ENCODE assay signal across 1 cellular context in the genomic region with DNA sequence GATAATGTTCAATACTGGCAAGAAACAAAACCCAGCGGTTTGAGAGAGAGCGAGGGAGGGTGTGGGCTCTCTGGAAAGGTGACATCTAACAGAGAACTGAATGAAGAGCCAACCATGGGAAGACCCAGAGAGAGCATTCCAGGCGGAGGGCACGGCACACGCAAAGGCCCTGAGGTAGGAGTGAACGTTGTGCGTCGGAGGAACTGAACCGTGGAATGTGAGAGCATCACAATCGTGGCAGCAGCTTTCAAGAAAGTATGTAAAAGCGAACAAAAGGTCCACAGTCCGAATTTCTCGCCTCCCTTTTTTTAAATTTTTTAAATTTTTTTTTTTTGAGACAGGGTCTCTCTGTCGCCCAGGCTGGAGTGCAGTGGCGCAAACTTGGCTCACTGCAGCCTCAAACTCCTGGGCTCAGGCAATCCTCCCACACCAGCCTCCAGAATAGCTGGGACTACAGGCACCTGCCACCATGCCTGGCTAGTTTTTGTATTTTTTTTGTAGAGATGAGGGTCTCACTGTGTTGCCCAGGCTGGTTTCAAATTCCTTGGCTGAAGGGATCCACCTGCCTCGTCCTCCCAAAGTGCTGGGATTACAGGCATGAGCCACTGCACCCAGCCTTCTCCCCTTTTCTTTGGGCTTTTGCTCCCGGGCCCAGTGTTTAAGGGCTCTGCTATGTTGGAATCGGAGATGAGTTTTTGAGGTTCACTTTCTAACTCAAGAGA.
TF ChIP-seq lines count a peak whose summit lies in the region.

No MANE protein-coding gene starts in this region.

TF ChIP-seq in HepG2, 621 proteins besides CTCF, POLR2A, EP300 and RAD21 (continued from another document):
- TF ChIP-seq, protein P1, sequence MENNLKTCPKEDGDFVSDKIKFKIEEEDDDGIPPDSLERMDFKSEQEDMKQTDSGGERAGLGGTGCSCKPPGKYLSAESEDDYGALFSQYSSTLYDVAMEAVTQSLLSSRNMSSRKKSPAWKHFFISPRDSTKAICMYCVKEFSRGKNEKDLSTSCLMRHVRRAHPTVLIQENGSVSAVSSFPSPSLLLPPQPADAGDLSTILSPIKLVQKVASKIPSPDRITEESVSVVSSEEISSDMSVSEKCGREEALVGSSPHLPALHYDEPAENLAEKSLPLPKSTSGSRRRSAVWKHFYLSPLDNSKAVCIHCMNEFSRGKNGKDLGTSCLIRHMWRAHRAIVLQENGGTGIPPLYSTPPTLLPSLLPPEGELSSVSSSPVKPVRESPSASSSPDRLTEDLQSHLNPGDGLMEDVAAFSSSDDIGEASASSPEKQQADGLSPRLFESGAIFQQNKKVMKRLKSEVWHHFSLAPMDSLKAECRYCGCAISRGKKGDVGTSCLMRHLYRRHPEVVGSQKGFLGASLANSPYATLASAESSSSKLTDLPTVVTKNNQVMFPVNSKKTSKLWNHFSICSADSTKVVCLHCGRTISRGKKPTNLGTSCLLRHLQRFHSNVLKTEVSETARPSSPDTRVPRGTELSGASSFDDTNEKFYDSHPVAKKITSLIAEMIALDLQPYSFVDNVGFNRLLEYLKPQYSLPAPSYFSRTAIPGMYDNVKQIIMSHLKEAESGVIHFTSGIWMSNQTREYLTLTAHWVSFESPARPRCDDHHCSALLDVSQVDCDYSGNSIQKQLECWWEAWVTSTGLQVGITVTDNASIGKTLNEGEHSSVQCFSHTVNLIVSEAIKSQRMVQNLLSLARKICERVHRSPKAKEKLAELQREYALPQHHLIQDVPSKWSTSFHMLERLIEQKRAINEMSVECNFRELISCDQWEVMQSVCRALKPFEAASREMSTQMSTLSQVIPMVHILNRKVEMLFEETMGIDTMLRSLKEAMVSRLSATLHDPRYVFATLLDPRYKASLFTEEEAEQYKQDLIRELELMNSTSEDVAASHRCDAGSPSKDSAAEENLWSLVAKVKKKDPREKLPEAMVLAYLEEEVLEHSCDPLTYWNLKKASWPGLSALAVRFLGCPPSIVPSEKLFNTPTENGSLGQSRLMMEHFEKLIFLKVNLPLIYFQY (CRISPR knock-in tag; IDR thresholded peaks at IDR 0.05; ENCODE audit: borderline replicate concordance) = no peak
- TF ChIP-seq HDAC6 (IDR thresholded peaks at IDR 0.05; ENCODE audit: low read depth, low read length) = no peak
- TF ChIP-seq ZNF788 (CRISPR knock-in tag; IDR thresholded peaks at IDR 0.05; ENCODE audit: borderline replicate concordance) = no peak
- TF ChIP-seq CHD4 (IDR thresholded peaks at IDR 0.05; ENCODE audit: borderline replicate concordance, low read length) = 0 out of 2 replicates have a peak, but pooled peaks have one; percentile 61
- no peak for TF ChIP-seq POGZ (CRISPR knock-in tag; IDR thresholded peaks at IDR 0.05)
- no peak for TF ChIP-seq ZNF12 (CRISPR knock-in tag; IDR thresholded peaks at IDR 0.05)
- no peak for TF ChIP-seq TARDBP (CRISPR knock-in tag; IDR thresholded peaks at IDR 0.05)
- TF ChIP-seq ZNF121 (CRISPR knock-in tag; IDR thresholded peaks at IDR 0.05) = 0 out of 2 replicates have a peak, but pooled peaks have one; percentile 59
- no peak for TF ChIP-seq ZNF563 (CRISPR knock-in tag; IDR thresholded peaks at IDR 0.05)
- TF ChIP-seq ZNF616 (CRISPR knock-in tag; IDR thresholded peaks at IDR 0.05; ENCODE audit: low read depth) = no peak
- no peak for TF ChIP-seq THAP11 (CRISPR knock-in tag; IDR thresholded peaks at IDR 0.05)
- TF ChIP-seq JUNB (CRISPR knock-in tag; IDR thresholded peaks at IDR 0.05; ENCODE audit: borderline replicate concordance) = no peak
- no peak for TF ChIP-seq ADNP (CRISPR knock-in tag; IDR thresholded peaks at IDR 0.05)
- TF ChIP-seq SP5 (CRISPR knock-in tag; IDR thresholded peaks at IDR 0.05; ENCODE audit: borderline replicate concordance, low read depth) = no peak
- no peak for TF ChIP-seq ZFYVE20 (CRISPR knock-in tag; IDR thresholded peaks at IDR 0.05; ENCODE audit: borderline replicate concordance, low read depth)
- TF ChIP-seq TBX2 (CRISPR knock-in tag; IDR thresholded peaks at IDR 0.05; ENCODE audit: borderline replicate concordance) = no peak
- TF ChIP-seq KDM1A (CRISPR knock-in tag; IDR thresholded peaks at IDR 0.05) = 0 out of 2 replicates have a peak, but pooled peaks have one; percentile 8
- TF ChIP-seq ZNF614 (CRISPR knock-in tag; IDR thresholded peaks at IDR 0.05; ENCODE audit: borderline replicate concordance) = 0 out of 2 replicates have a peak, but pooled peaks have one; percentile 7
